Comparison of ENCODE assay signal across 21 cellular contexts in genomic region chr16:24846548-24847357, GRCh38. TPM values are rescaled to one million over a fixed set of nuclear protein-coding genes. Genes with fewer than 3 reads are reported as not detected.
DNase-seq lines count a peak whose midpoint lies in the region; ATAC-seq, FAIRE-seq and TF ChIP-seq lines count a peak whose summit lies in the region.
"Had no signal": no experiment of that assay in that cellular context is flagged by ENCODE, and none has a peak within 500 bp of the region (broad histone marks: within the 10 kb centered on the region; RNA-seq: fewer than 3 reads in every experiment).

No MANE protein-coding gene starts in this region.

- no peak overlapping the region for H3K9ac ChIP-seq in K562 (ENCODE audit: insufficient read depth in 1 of 2, low read depth in 2 of 2, low read length in 2 of 2)

- no peak overlapping the region for H2AFZ ChIP-seq in K562 (ENCODE audit: low read depth, low read length)

- H3K4me1 ChIP-seq in K562 (replicated peaks in 1 of 2; ENCODE audit: control insufficient read depth in 2 of 2, insufficient read depth in 2 of 2, low read length in 2 of 2), result peaks cover 21 to 33% of the 10 kb centered on the region in 2 experiments
- H3K4me1 ChIP-seq: BE2C had no signal

- no peak for TF ChIP-seq CTCF in K562 (IDR thresholded peaks at IDR 0.05 in 2 of 3, conservative IDR thresholded peaks at IDR 0.05 in 1 of 3; ENCODE audit: insufficient read depth in 2 of 3, low read depth in 1 of 3, low read length in 3 of 3)
- no peak for TF ChIP-seq CTCF in mesothelial cell of epicardium (IDR thresholded peaks at IDR 0.05; ENCODE audit: unreplicated experiment)
- TF ChIP-seq CTCF in glutamatergic neuron (IDR thresholded peaks at IDR 0.05; ENCODE audit: partially characterized antibody, unreplicated experiment), result no peak
- no peak for TF ChIP-seq CTCF in WERI-Rb-1 (IDR thresholded peaks at IDR 0.05; ENCODE audit: low read depth, low read length)

- H3K36me3 ChIP-seq in K562 (ENCODE audit: control insufficient read depth, insufficient read depth, low read length) (no peaks in the 10 kb centered on the region), WERI-Rb-1 (no peaks in the 10 kb centered on the region)
- H3K36me3 ChIP-seq: BE2C had no signal

- H3K4me3 ChIP-seq in K562, result no peak overlapping the region
- no peak overlapping the region for H3K4me3 ChIP-seq in WERI-Rb-1 (ENCODE audit: low read depth, low read length)

- H3K4me3 Mint-ChIP-seq in mesothelial cell of epicardium (no peak overlapping the region), glutamatergic neuron (ENCODE audit: unreplicated experiment) (no peak overlapping the region)
- H3K4me3 Mint-ChIP-seq: CD4-positive, CD25-positive, alpha-beta regulatory T cell; H9 had no signal

- CTCF ChIA-PET in K562 (lab: Yijun Ruan, JAX; ENCODE audit: low intra/inter-chr PET ratio), result no interaction called here

- POLR2A ChIA-PET in K562 (lab: Yijun Ruan, JAX), result interaction anchor here (0.7 to 1.0 kb wide), 2 partner anchors 12 to 962 kb away, joined by 3 read pairs; no protein-coding TSS in a partner anchor

- H3K27ac ChIP-seq in K562 (ENCODE audit: extremely low read depth, low read depth, low read length) (no peak overlapping the region), temporal lobe (ENCODE audit: low read depth, low read length) (peak overlapping the region; percentile 93), WERI-Rb-1 (no peak overlapping the region)

- H3K4me1 Mint-ChIP-seq in mesothelial cell of epicardium, result peaks cover 3% of the 10 kb centered on the region
- no peaks in the 10 kb centered on the region for H3K4me1 Mint-ChIP-seq in glutamatergic neuron (ENCODE audit: low read depth, unreplicated experiment)

- no peaks in the 10 kb centered on the region for H3K36me3 Mint-ChIP-seq in mesothelial cell of epicardium
- H3K36me3 Mint-ChIP-seq in glutamatergic neuron (ENCODE audit: unreplicated experiment), result no peaks in the 10 kb centered on the region

- no TSS peak for BruUV-seq in K562 (replicated peaks; lab: Mats Ljungman, UMichigan)

- no peak for ATAC-seq in left ventricle myocardium superior
- no peak; the same call in 2 of the 3 replicates for ATAC-seq in K562
- no peak for ATAC-seq in HG02678 (IDR thresholded peaks at IDR 0.05; ENCODE audit: unreplicated experiment)

- TF ChIP-seq POLR2A in K562 (conservative IDR thresholded peaks at IDR 0.05), result no peak

- H3K9me3 ChIP-seq in K562 (replicated peaks; ENCODE audit: control insufficient read depth, insufficient read depth, low read depth, low read length) (no peaks in the 10 kb centered on the region), WERI-Rb-1 (ENCODE audit: severe bottlenecking) (no peaks in the 10 kb centered on the region)
- H3K9me3 ChIP-seq: BE2C had no signal

- H3K27me3 Mint-ChIP-seq in mesothelial cell of epicardium (ENCODE audit: low read depth), result peaks cover 5% of the 10 kb centered on the region
- H3K27me3 Mint-ChIP-seq in glutamatergic neuron (ENCODE audit: unreplicated experiment), result peaks cover 2% of the 10 kb centered on the region
- H3K27me3 Mint-ChIP-seq: CD4-positive, CD25-positive, alpha-beta regulatory T cell had no signal

- H3K27me3 ChIP-seq in K562 (ENCODE audit: control insufficient read depth in 2 of 2, insufficient read depth in 2 of 2, low read length in 2 of 2) (0 out of 5 replicates have a peak, but pooled peaks cover 0 to 3% of the 10 kb centered on the region in 2 experiments), WERI-Rb-1 (ENCODE audit: insufficient read depth, low read depth, severe bottlenecking) (no peaks in the 10 kb centered on the region)
- H3K27me3 ChIP-seq: BE2C had no signal

- 2% methylated on average over 8 of the region's 8 CpGs for WGBS in K562 (ENCODE audit: insufficient coverage, low coverage, missing lambda C conversion rate)

- no peak for TF ChIP-seq RAD21 in K562 (CRISPR knock-in tag; conservative IDR thresholded peaks at IDR 0.05 in 1 of 2, IDR thresholded peaks at IDR 0.05 in 1 of 2)

- 0 out of 2 replicates have a peak, but pooled peaks have one; percentile 11 for TF ChIP-seq EP300 in K562 (IDR thresholded peaks at IDR 0.05; ENCODE audit: low read length)

- H3K79me2 ChIP-seq in K562 (ENCODE audit: control insufficient read depth, insufficient read depth, low read length), result no peaks in the 10 kb centered on the region

- H3K27ac Mint-ChIP-seq in mesothelial cell of epicardium, result peak overlapping the region; percentile 37
- H3K27ac Mint-ChIP-seq in glutamatergic neuron (ENCODE audit: unreplicated experiment), result no peak overlapping the region
- H3K27ac Mint-ChIP-seq: CD4-positive, CD25-positive, alpha-beta regulatory T cell had no signal

- H3K9me3 Mint-ChIP-seq in mesothelial cell of epicardium, result no peaks in the 10 kb centered on the region
- H3K9me3 Mint-ChIP-seq in glutamatergic neuron (ENCODE audit: unreplicated experiment), result peaks cover 2% of the 10 kb centered on the region
- H3K9me3 Mint-ChIP-seq: CD4-positive, CD25-positive, alpha-beta regulatory T cell; H9 had no signal

- in situ Hi-C loops in K562 (cut with MboI), result no loop called here

- 0 out of 2 replicates have a peak, but pooled peaks cover 6% of the 10 kb centered on the region for H4K20me1 ChIP-seq in K562 (replicated peaks; ENCODE audit: control insufficient read depth, insufficient read depth, low read length)

- DNase-seq in cardiac septum (ENCODE audit: low spot score) (peak; percentile 10), left ventricle myocardium superior (no peak), K562 (ENCODE audit: extremely low read depth in 1 of 4, low spot score in 3 of 4) (peak in 1 of 4 experiments; percentile 32), mesothelial cell of epicardium (ENCODE audit: low spot score in 2 of 2, unreplicated experiment in 2 of 2) (no peak), glutamatergic neuron (no peak), WERI-Rb-1 (no peak)
- DNase-seq: 8988T; BE2C; CD4-positive, CD25-positive, alpha-beta regulatory T cell; COR-L47; H9; NCI-H1092 treated with DMSO at 0.1 percent for 48 hours; NCI-H1694; NCI-H2081 treated with DMSO at 0.1 percent for 48 hours; NCI-H510A; NCI-H748 treated with DMSO at 0.1 percent for 48 hours; RPMI8226; SIG-M5 had no signal

- peak; percentile 19 for FAIRE-seq in K562 (lab: Jason Lieb, UNC)
- FAIRE-seq: G401.6 had no signal

- intact Hi-C loops in cardiac septum (cut with DNase I) (no loop called here), left ventricle myocardium superior (cut with micrococcal nuclease) (no loop called here), K562 (cut with micrococcal nuclease) (no loop called here)

- H3K9me1 ChIP-seq in K562 (ENCODE audit: control insufficient read depth, insufficient read depth, low read length), result peaks cover 4% of the 10 kb centered on the region

- H3K4me2 ChIP-seq in K562 (ENCODE audit: insufficient read depth, low read length), result no peak overlapping the region

TF ChIP-seq in K562, 482 proteins besides CTCF, POLR2A, EP300 and RAD21 (continues in another document):
- TF ChIP-seq BHLHE40 (IDR thresholded peaks at IDR 0.05; ENCODE audit: low read length) (peak; percentile 42), ZBTB9 (CRISPR knock-in tag; IDR thresholded peaks at IDR 0.05) (no peak), MLLT1 (IDR thresholded peaks at IDR 0.05) (peak in 1 of 2 experiments; percentile 37; a peak in 1 of 4 replicates), MTA1 (IDR thresholded peaks at IDR 0.05; ENCODE audit: borderline replicate concordance) (peak; percentile 63; the same call in 1 of the 2 replicates)

RNA-seq across cellular contexts. Expression of gene SLC5A11, which starts 1.0 kb away (rescaled TPM):
- not detected for total RNA-seq in cardiac septum
- not detected for total RNA-seq in left ventricle myocardium superior
- total RNA-seq in K562 (2011; cell fraction: chromatin; rRNA removed; ENCODE audit: low replicate concordance), result not detected in 2 replicates
- not detected in 2 replicates for total RNA-seq in K562 (2011; cell fraction: nucleolus; rRNA removed)
- not detected in 2 replicates for total RNA-seq in K562 (2011; cell fraction: nucleoplasm; rRNA removed)
- total RNA-seq in K562 (2014; rRNA removed), result 0.14 TPM in 1 of 2 replicates, not detected in the other
- 0.07 TPM in 1 of 2 replicates, not detected in the other for total RNA-seq in K562 (2014; rRNA removed; fragmentation: Illumina TruSeq; extraction: Trizol)
- 0.11 TPM in 1 of 2 replicates, not detected in the other for total RNA-seq in K562 (2015; rRNA removed; fragmentation: Illumina TruSeq; extraction: Trizol)
- total RNA-seq in K562 (2021), result 0.09 TPM in 1 of 2 replicates, not detected in the other
- not detected in 2 replicates for polyA plus RNA-seq in K562 (2011; rRNA removed)
- polyA plus RNA-seq in K562 (2011; cell fraction: cytosol; rRNA removed), result 0.04 TPM in 1 of 2 replicates, not detected in the other
- polyA plus RNA-seq in K562 (2011; cell fraction: nucleus; rRNA removed), result 0.13 and 0.17 TPM in 2 replicates
- polyA plus RNA-seq in K562 (2012), result 0.07 and 0.08 TPM in 2 replicates
- polyA plus RNA-seq in K562 (2014; fragmentation: Illumina TruSeq; extraction: Trizol), result 0.15 TPM in 1 of 2 replicates, not detected in the other
- under 1 TPM; 0.04 to 0.25 TPM for polyA plus RNA-seq in K562 (2014; fragmentation: Nextera tagmentation; extraction: Ambion mirVana)
- 0.18 TPM in 1 of 2 replicates, not detected in the other for polyA plus RNA-seq in K562 (2014; rRNA removed)
- not detected in 2 replicates for polyA minus RNA-seq in K562 (2011; rRNA and poly(A)+ RNA removed)
- not detected in 2 replicates for polyA minus RNA-seq in K562 (2011; cell fraction: cytosol; rRNA and poly(A)+ RNA removed)
- polyA minus RNA-seq in K562 (2011; cell fraction: nucleus; rRNA and poly(A)+ RNA removed), result not detected in 2 replicates
- total RNA-seq in mesothelial cell of epicardium, result 0.22 to 0.32 TPM in 2 of 3 replicates, not detected in the other
- total RNA-seq in temporal lobe, result not detected
- not detected for total RNA-seq in glutamatergic neuron (ENCODE audit: unreplicated experiment)
- total RNA-seq: CD4-positive, CD25-positive, alpha-beta regulatory T cell had no signal
- polyA plus RNA-seq: CD4-positive, CD25-positive, alpha-beta regulatory T cell had no signal
